In genomic region chr4:94500696-94501095, GRCh38 we compare ENCODE assay signal across 14 cellular contexts.
"Had no signal": no experiment of that assay in that cellular context is flagged by ENCODE, and none has a peak within 500 bp of the region (broad histone marks: within the 10 kb centered on the region; RNA-seq: fewer than 3 reads in every experiment).

No MANE protein-coding gene starts in this region.

- H3K27me3 ChIP-seq: gastroesophageal sphincter had no signal

- H3K36me3 ChIP-seq: gastroesophageal sphincter had no signal

- ATAC-seq: esophagus mucosa, gastroesophageal sphincter, mucosa of descending colon, natural killer cell, WTC11 had no signal

- H3K4me3 ChIP-seq: gastroesophageal sphincter, mucosa of descending colon had no signal

- H3K9me3 ChIP-seq: gastroesophageal sphincter, mucosa of descending colon had no signal

- DNase-seq: activated CD4-positive, alpha-beta T cell treated with anti-CD3 and anti-CD28 coated beads for 48 hours; activated naive CD4-positive, alpha-beta T cell; central memory CD4-positive, alpha-beta T cell; endodermal cell; hippocampal formation; mucosa of descending colon; natural killer cell; nucleus accumbens; stimulated activated CD4-positive, alpha-beta T cell treated with anti-CD3 and anti-CD28 coated beads, Interleukin-15, amount 100 ng/mL, for 24 hours; stimulated activated CD4-positive, alpha-beta T cell treated with anti-CD3 and anti-CD28 coated beads, Interleukin-4, amount 100 ng/mL, for 4 hours; trophoblast cell had no signal

- H3K27ac ChIP-seq: gastroesophageal sphincter had no signal
